In genomic region chr6:154731296-154732218, GRCh38 we compare ENCODE assay signal across 1 cellular context.
TF ChIP-seq lines count a peak whose summit lies in the region.

No MANE protein-coding gene starts in this region.

TF ChIP-seq in HCT116, 20 proteins besides CTCF, POLR2A, EP300 and RAD21 (continued from another document):
- no peak for TF ChIP-seq MAX (IDR thresholded peaks at IDR 0.05)
- no peak for TF ChIP-seq JUND (IDR thresholded peaks at IDR 0.05)
- TF ChIP-seq YY1 (IDR thresholded peaks at IDR 0.05; ENCODE audit: extremely low read depth, insufficient replicate concordance, low read depth, low read length): no peak
- TF ChIP-seq EGR1 (IDR thresholded peaks at IDR 0.05; ENCODE audit: low read depth): no peak
- no peak for TF ChIP-seq ZFX (IDR thresholded peaks at IDR 0.05)
